ENCODE assay signal across 20 cellular contexts in the genomic region with DNA sequence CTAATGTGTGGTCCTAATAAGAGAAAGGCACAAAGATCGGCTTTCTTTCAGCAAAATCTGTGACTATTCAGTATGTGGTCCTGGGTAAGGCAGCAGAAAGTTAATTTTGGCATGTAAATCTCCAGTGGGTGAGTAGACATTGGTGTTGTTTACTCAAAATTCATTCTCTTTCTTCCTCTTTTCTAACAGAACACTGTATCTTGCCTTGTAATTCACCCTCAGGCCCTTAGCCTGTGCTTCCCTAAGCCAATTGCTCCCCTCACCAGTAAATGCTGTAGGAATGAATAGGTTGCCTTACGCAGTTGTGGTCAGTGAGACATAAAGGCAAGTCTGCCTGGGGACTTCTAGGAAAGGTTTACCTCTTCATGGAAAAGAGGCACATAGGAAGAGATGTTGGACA. TPM values are rescaled to one million over a fixed set of nuclear protein-coding genes. Genes with fewer than 3 reads are reported as not detected.
DNase-seq lines count a peak whose midpoint lies in the region; ATAC-seq and TF ChIP-seq lines count a peak whose summit lies in the region.
"Had no signal": no experiment of that assay in that cellular context is flagged by ENCODE, and none has a peak within 500 bp of the region (broad histone marks: within the 10 kb centered on the region; RNA-seq: fewer than 3 reads in every experiment).

No MANE protein-coding gene starts in this region.

- intact Hi-C loops in naive thymus-derived CD4-positive, alpha-beta T cell (cut with micrococcal nuclease) = loop anchor here in 1 of 2 donors (1.0 kb wide), 1 partner anchor 15 kb away; no protein-coding TSS in a partner anchor
- intact Hi-C loops in tibial artery (cut with DNase I; ENCODE audit: low total_unique reads) (no loop called here), ovary (cut with DNase I) (no loop called here)

- CTCF ChIA-PET in naive thymus-derived CD4-positive, alpha-beta T cell (lab: Charles Lee) = no interaction called here

- H3K79me2 ChIP-seq in DND-41 (ENCODE audit: insufficient read depth, low read length) = no peaks in the 10 kb centered on the region

- H3K4me1 ChIP-seq in DND-41 (ENCODE audit: insufficient read depth, low read length) (peaks cover 9% of the 10 kb centered on the region), tibial artery (no peaks in the 10 kb centered on the region), ovary (ENCODE audit: insufficient read depth) (no peaks in the 10 kb centered on the region)
- H3K4me1 ChIP-seq in naive thymus-derived CD4-positive, alpha-beta T cell (ENCODE audit: control insufficient read depth in 2 of 2, insufficient read depth in 2 of 2, low read length in 2 of 2) = no peaks in the 10 kb centered on the region
- H3K4me1 ChIP-seq: BLaER1 had no signal

- H3K4me2 ChIP-seq in DND-41 (ENCODE audit: insufficient read depth, low read length) = no peak overlapping the region
- H3K4me2 ChIP-seq: BLaER1, KMS-11 had no signal

- H2AFZ ChIP-seq in DND-41 (ENCODE audit: low read depth, low read length) = no peak overlapping the region

- peaks cover 14 to 86% (median 50%) of the 10 kb centered on the region in 5 donors for H3K36me3 Mint-ChIP-seq in naive thymus-derived CD4-positive, alpha-beta T cell

- no peak overlapping the region for H3K4me3 ChIP-seq in DND-41 (ENCODE audit: low read depth in 1 of 2, low read length in 2 of 2)
- no peak overlapping the region for H3K4me3 ChIP-seq in NB4 (ENCODE audit: low read depth, low read length)
- H3K4me3 ChIP-seq in naive thymus-derived CD4-positive, alpha-beta T cell (ENCODE audit: low read length) = no peak overlapping the region
- no peak overlapping the region for H3K4me3 ChIP-seq in tibial artery
- H3K4me3 ChIP-seq in ovary = no peak overlapping the region
- H3K4me3 ChIP-seq: BLaER1 had no signal

- 91 to 96% (median 93%) methylated on average over 2 of the region's 2 CpGs for WGBS in ovary, 3 donors

- POLR2A ChIA-PET in naive thymus-derived CD4-positive, alpha-beta T cell (lab: Charles Lee) = interaction anchor here (1.2 to 1.3 kb wide), 2 partner anchors 9 to 15 kb away, joined by 3 to 4 read pairs; no protein-coding TSS in a partner anchor

- TF ChIP-seq CTCF in DND-41 (IDR thresholded peaks at IDR 0.05; ENCODE audit: borderline replicate concordance, extremely low read depth, low read length, poor library complexity, severe bottlenecking) (no peak), NB4 (IDR thresholded peaks at IDR 0.05; ENCODE audit: low read depth, low read length) (no peak), tibial artery (IDR thresholded peaks at IDR 0.05) (no peak), ovary (IDR thresholded peaks at IDR 0.05) (no peak)

- H3K36me3 ChIP-seq in DND-41 (ENCODE audit: insufficient read depth, low read length) = no peaks in the 10 kb centered on the region; the same call in none of the 2 replicates
- H3K36me3 ChIP-seq in naive thymus-derived CD4-positive, alpha-beta T cell (ENCODE audit: control insufficient read depth in 2 of 3, insufficient read depth in 3 of 3, low read length in 3 of 3) = no peaks in the 10 kb centered on the region
- H3K36me3 ChIP-seq in tibial artery = no peaks in the 10 kb centered on the region
- H3K36me3 ChIP-seq in ovary = no peaks in the 10 kb centered on the region
- H3K36me3 ChIP-seq: BLaER1 had no signal

- no peaks in the 10 kb centered on the region for H4K20me1 ChIP-seq in DND-41 (ENCODE audit: insufficient read depth, low read length)
- H4K20me1 ChIP-seq: BLaER1 had no signal

- no peaks in the 10 kb centered on the region for H3K27me3 Mint-ChIP-seq in naive thymus-derived CD4-positive, alpha-beta T cell

- peak; percentile 44; the same call in 1 of the 3 replicates for ATAC-seq in DND-41 (ENCODE audit: insufficient read depth, low read depth)
- ATAC-seq in naive thymus-derived CD4-positive, alpha-beta T cell = no peak
- ATAC-seq: HepG2, Right ventricle myocardium inferior had no signal

- H3K4me3 Mint-ChIP-seq in naive thymus-derived CD4-positive, alpha-beta T cell = peak overlapping the region in 1 of 10 donors; percentile 16

- peak overlapping the region in 6 of 9 donors; percentile 1 to 17 (median 10) for H3K27ac Mint-ChIP-seq in naive thymus-derived CD4-positive, alpha-beta T cell

- H3K9me3 Mint-ChIP-seq in naive thymus-derived CD4-positive, alpha-beta T cell = peaks cover 8 to 48% (median 17%) of the 10 kb centered on the region in 11 donors

- H3K27ac ChIP-seq in DND-41 (ENCODE audit: low read length) (no peak overlapping the region), tibial artery (no peak overlapping the region), ovary (no peak overlapping the region)
- H3K27ac ChIP-seq in naive thymus-derived CD4-positive, alpha-beta T cell (ENCODE audit: low read depth, low read length) = no peak overlapping the region
- H3K27ac ChIP-seq: BLaER1, KMS-11 had no signal

- peaks cover 10 to 55% (median 44%) of the 10 kb centered on the region in 7 donors for H3K4me1 Mint-ChIP-seq in naive thymus-derived CD4-positive, alpha-beta T cell

- H3K9ac ChIP-seq in DND-41 (ENCODE audit: low read depth, low read length) = no peak overlapping the region
- H3K9ac ChIP-seq: BLaER1, KMS-11 had no signal

- TF ChIP-seq POLR2A in NB4 (IDR thresholded peaks at IDR 0.05; ENCODE audit: extremely low read depth, insufficient read length) (no peak), ovary (IDR thresholded peaks at IDR 0.05) (no peak)

- peak; percentile 24 for DNase-seq in AML-193 (lab: John Stamatoyannopoulos, UW)
- no peak for DNase-seq in DND-41
- peak; percentile 6 for DNase-seq in NB4 (ENCODE audit: low read depth)
- DNase-seq in naive thymus-derived CD4-positive, alpha-beta T cell = no peak
- no peak for DNase-seq in tibial artery
- no peak for DNase-seq in NCI-H526 treated with DMSO at 0.1 percent for 48 hours (lab: John Stamatoyannopoulos, UW)
- no peak for DNase-seq in superior temporal gyrus (ENCODE audit: extremely low spot score)
- DNase-seq in ovary = no peak
- DNase-seq: DMS79 treated with DMSO at 0.1 percent for 48 hours; H7; NCI-H1092 treated with DMSO at 0.1 percent for 48 hours; NCI-H146; NCI-H2029 treated with DMSO at 0.1 percent for 48 hours; NCI-H2171 treated with DMSO at 0.1 percent for 48 hours; NCI-H446; NK-92 treated with Interleukin-12 subunit alpha and Interleukin-12 subunit beta, amount 100 ng/mL, for 24 hours had no signal

- H3K27me3 ChIP-seq in DND-41 (ENCODE audit: insufficient read depth, low read length, poor library complexity) (no peaks in the 10 kb centered on the region), tibial artery (no peaks in the 10 kb centered on the region), ovary (no peaks in the 10 kb centered on the region)
- H3K27me3 ChIP-seq in naive thymus-derived CD4-positive, alpha-beta T cell (ENCODE audit: control insufficient read depth in 2 of 2, insufficient read depth in 2 of 2, low read length in 2 of 2) = no peaks in the 10 kb centered on the region
- H3K27me3 ChIP-seq: BLaER1 had no signal

- no peak for TF ChIP-seq EP300 in ovary (IDR thresholded peaks at IDR 0.05)

- H3K9me3 ChIP-seq in DND-41 (ENCODE audit: insufficient read depth, low read length, severe bottlenecking) = no peaks in the 10 kb centered on the region
- H3K9me3 ChIP-seq in naive thymus-derived CD4-positive, alpha-beta T cell (ENCODE audit: control insufficient read depth in 2 of 3, low read length in 3 of 3) = no peaks in the 10 kb centered on the region
- no peaks in the 10 kb centered on the region for H3K9me3 ChIP-seq in tibial artery
- no peaks in the 10 kb centered on the region for H3K9me3 ChIP-seq in ovary

RNA-seq across cellular contexts. Expression of a gene that starts 49.9 kb away (rescaled TPM):
- total RNA-seq in naive thymus-derived CD4-positive, alpha-beta T cell = 100 to 1,000 TPM in 4 of 5 experiments, 10 to 100 TPM in 1; 79.6 to 268 (median 151) TPM
- polyA plus RNA-seq in naive thymus-derived CD4-positive, alpha-beta T cell = 10 to 100 TPM; 49.7 to 81.2 TPM
- 1 to 10 TPM in 5 of 7 donors, under 1 TPM in 2; 0.51 to 5.9 (median 2.1) TPM for total RNA-seq in ovary
- polyA plus RNA-seq in ovary = under 1 TPM; 0.13 to 0.98 TPM

Comparison
In these comparisons a context has a peak if more than half of its experiments do, and no peak if none do; other contexts are left out.
1. DNase-seq: peak in AML-193 (2 of 2) and NB4 (single experiment); none in DND-41 (single experiment), naive thymus-derived CD4-positive, alpha-beta T cell (0 of 9), tibial artery (0 of 2), NCI-H526 treated with DMSO at 0.1 percent for 48 hours (single experiment), superior temporal gyrus (single experiment) and ovary (0 of 5).
2. RNA of a gene that starts 49.9 kb away (total RNA-seq): 79.6 to 268 TPM in naive thymus-derived CD4-positive, alpha-beta T cell; 0.51 to 5.9 TPM in ovary; every median in the first group is over 10 times any median in the second.